8 cellular contexts compared by ENCODE assay signal in genomic region chr5:159104058-159104651, GRCh38. TPM values are rescaled to one million over a fixed set of nuclear protein-coding genes. Genes with fewer than 3 reads are reported as not detected.
DNase-seq lines count a peak whose midpoint lies in the region; ATAC-seq and TF ChIP-seq lines count a peak whose summit lies in the region.

No MANE protein-coding gene starts in this region.

- peak overlapping the region; percentile 61 for H3K4me3 ChIP-seq in GM06990 (replicated peaks; ENCODE audit: low read depth, low read length)
- no peak overlapping the region for H3K4me3 ChIP-seq in hepatocyte
- no peak overlapping the region for H3K4me3 ChIP-seq in retinal pigment epithelial cell (ENCODE audit: low read length)

- H3K36me3 ChIP-seq in GM06990 (ENCODE audit: control insufficient read depth, insufficient read depth, low read length), result no peaks in the 10 kb centered on the region
- H3K36me3 ChIP-seq in hepatocyte (replicated peaks; ENCODE audit: insufficient read depth, low read depth), result no peaks in the 10 kb centered on the region

- no peak for ATAC-seq in HG03469 (IDR thresholded peaks at IDR 0.05; ENCODE audit: unreplicated experiment)

- H4K20me1 ChIP-seq in hepatocyte (ENCODE audit: insufficient read depth, poor library complexity, severe bottlenecking), result no peaks in the 10 kb centered on the region

- H3K27me3 ChIP-seq in GM06990 (replicated peaks; ENCODE audit: control insufficient read depth, insufficient read depth, low read length), result no peaks in the 10 kb centered on the region
- H3K27me3 ChIP-seq in hepatocyte, result peaks cover 82% of the 10 kb centered on the region

- TF ChIP-seq CTCF in GM06990 (IDR thresholded peaks at IDR 0.05; ENCODE audit: insufficient read depth, low read length, poor library complexity, severe bottlenecking), result peak; percentile 48
- TF ChIP-seq CTCF in hepatocyte (IDR thresholded peaks at IDR 0.05; ENCODE audit: poor library complexity), result peak; percentile 54
- peak; percentile 44 for TF ChIP-seq CTCF in retinal pigment epithelial cell (conservative IDR thresholded peaks at IDR 0.05; ENCODE audit: low read depth, low read length)

- H3K9me2 ChIP-seq in hepatocyte (replicated peaks; ENCODE audit: insufficient read depth), result no peaks in the 10 kb centered on the region

- H3K4me1 ChIP-seq in hepatocyte (ENCODE audit: insufficient read depth), result peaks cover 13% of the 10 kb centered on the region

- DNase-seq in GM06990 (ENCODE audit: extremely low read depth, insufficient read length), result peak; percentile 49
- DNase-seq in RPMI7951 (ENCODE audit: low read depth), result peak; percentile 17
- peak; percentile 64 for DNase-seq in hepatocyte (ENCODE audit: low spot score)
- DNase-seq in retinal pigment epithelial cell (ENCODE audit: low read depth), result no peak
- no peak for DNase-seq in globus pallidus (ENCODE audit: low spot score)
- DNase-seq in activated naive CD4-positive, alpha-beta T cell (lab: John Stamatoyannopoulos, UW), result no peak
- no peak for DNase-seq in HUDEP-2 (lab: John Stamatoyannopoulos, UW; ENCODE audit: unreplicated experiment in 76 of 76)

- H3K9me3 ChIP-seq in hepatocyte (ENCODE audit: low read depth), result no peaks in the 10 kb centered on the region

- H2AFZ ChIP-seq in hepatocyte, result no peak overlapping the region

- 7% methylated on average over 41 of the region's 41 CpGs for WGBS in hepatocyte (ENCODE audit: low lambda C conversion rate, missing lambda C conversion rate)

- H3K4me2 ChIP-seq in hepatocyte, result peak overlapping the region; percentile 77

- H3K79me2 ChIP-seq in hepatocyte, result no peaks in the 10 kb centered on the region

- no peak overlapping the region for H3K27ac ChIP-seq in hepatocyte

RNA-seq across cellular contexts. Expression of gene EBF1, which starts 4.4 kb away (rescaled TPM):
- total RNA-seq in RPMI7951 (2014; rRNA removed; shearing (Covaris generic)), result not detected in 2 replicates
- 6.5 and 12.1 TPM in 2 replicates for total RNA-seq in hepatocyte
- 7.8 and 9.4 TPM in 2 replicates for polyA plus RNA-seq in hepatocyte

Comparison
In these comparisons a context has a peak if more than half of its experiments do, and no peak if none do; other contexts are left out.
1. DNase-seq: peak in GM06990 (single experiment), RPMI7951 (single experiment) and hepatocyte (single experiment); none in retinal pigment epithelial cell (single experiment), globus pallidus (single experiment), activated naive CD4-positive, alpha-beta T cell (0 of 4) and HUDEP-2 (0 of 76).
2. Peak in every context shown above with its lines, with median percentiles within 50 percentile points of each other: CTCF ChIP-seq.